Comparison of ENCODE assay signal across 9 cellular contexts in the genomic region with DNA sequence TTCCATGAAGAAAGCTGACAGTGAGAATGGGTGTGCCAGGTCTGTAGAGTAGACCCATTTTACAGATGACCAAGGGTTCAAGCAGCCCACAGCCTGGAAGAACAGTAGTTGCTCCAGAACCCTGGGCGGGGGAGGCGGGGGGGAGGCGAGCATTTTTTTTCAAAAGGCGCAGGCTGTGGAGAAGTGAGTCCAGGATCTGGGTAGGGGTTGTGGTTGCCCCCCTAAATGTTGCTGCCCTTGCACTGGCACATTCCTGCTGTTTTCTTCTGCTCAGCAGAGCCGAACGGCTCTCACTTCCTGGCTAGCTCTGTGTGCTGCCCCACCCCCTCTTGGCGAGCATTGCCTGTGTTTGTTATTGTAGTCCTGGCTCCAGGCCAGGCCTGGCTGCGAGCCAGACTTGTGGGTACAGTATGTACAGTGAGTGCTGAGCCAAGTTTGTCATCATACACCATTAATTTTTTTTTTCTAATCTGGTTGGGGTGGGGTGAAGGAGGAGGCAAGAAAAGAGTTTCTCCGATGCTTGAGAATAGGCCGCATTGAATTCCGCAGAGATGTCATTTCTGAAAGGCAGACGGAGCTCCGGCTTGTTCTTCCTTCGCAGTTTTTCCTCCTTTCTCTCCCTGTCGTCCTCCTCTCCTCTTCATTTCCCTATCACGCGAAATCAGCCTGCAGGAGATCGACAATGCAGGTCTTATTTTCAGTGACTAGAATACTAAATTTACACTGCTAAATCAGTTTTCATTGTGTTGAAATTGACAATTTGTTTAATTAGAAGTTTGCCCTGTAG.
DNase-seq lines count a peak whose midpoint lies in the region; ATAC-seq, FAIRE-seq and TF ChIP-seq lines count a peak whose summit lies in the region.
"Had no signal": no experiment of that assay in that cellular context is flagged by ENCODE, and none has a peak within 500 bp of the region (broad histone marks: within the 10 kb centered on the region; RNA-seq: fewer than 3 reads in every experiment).

No MANE protein-coding gene starts in this region.

- no peak for TF ChIP-seq EP300 in A549 (IDR thresholded peaks at IDR 0.05)

- H3K9me3 Mint-ChIP-seq in nephron progenitor cell: no peaks in the 10 kb centered on the region

- DNase-seq in A549 (ENCODE audit: low read depth in 1 of 2, low spot score in 1 of 2) (peak; percentile 18 to 66), LNCaP clone FGC (ENCODE audit: low read depth) (peak; percentile 97), RKO (ENCODE audit: low spot score) (peak; percentile 85), fibroblast of peridontal ligament (ENCODE audit: extremely low read depth) (peak; percentile 79), nephron progenitor cell (peak; percentile 63)
- DNase-seq in activated T-helper 9 cell treated with anti-CD3 and anti-CD28 coated beads, Interleukin-2, amount 50 U/mL, for 16 hours (ENCODE audit: low read depth): peak; percentile 89
- DNase-seq in stimulated activated naive CD4-positive, alpha-beta T cell (lab: John Stamatoyannopoulos, UW): peak; percentile 92 to 99 (median 96)

- TF ChIP-seq CTCF in A549 (IDR thresholded peaks at IDR 0.05) (no peak), LNCaP clone FGC (IDR thresholded peaks at IDR 0.05; ENCODE audit: control insufficient read depth, extremely low read depth, insufficient read depth) (no peak), nephron progenitor cell (IDR thresholded peaks at IDR 0.05) (no peak)

- POLR2A ChIA-PET in A549 (lab: Yijun Ruan, JAX): no interaction called here

- H3K4me3 Mint-ChIP-seq in nephron progenitor cell: peak overlapping the region; percentile 63

- no peaks in the 10 kb centered on the region for H3K9me3 ChIP-seq in A549

- peak overlapping the region in 1 of 2 experiments; percentile 83; a peak in 1 of 6 replicates for H3K27ac ChIP-seq in A549

- TF ChIP-seq RAD21 in A549 (conservative IDR thresholded peaks at IDR 0.05 in 1 of 2, IDR thresholded peaks at IDR 0.05 in 1 of 2): no peak

- peak overlapping the region; percentile 92 for H3K27ac Mint-ChIP-seq in nephron progenitor cell

- H3K4me1 ChIP-seq in A549: peaks cover 25% of the 10 kb centered on the region

- H3K4me2 ChIP-seq in A549: peak overlapping the region; percentile 69

- FAIRE-seq in A549 (lab: Jason Lieb, UNC): no peak
- FAIRE-seq: G401.6 had no signal

- peaks cover 5% of the 10 kb centered on the region for H3K36me3 Mint-ChIP-seq in nephron progenitor cell (ENCODE audit: low read depth)

- H3K27me3 Mint-ChIP-seq in nephron progenitor cell (ENCODE audit: low read depth, poor library complexity): peaks cover 9% of the 10 kb centered on the region

- peaks cover 76% of the 10 kb centered on the region for H3K4me1 Mint-ChIP-seq in nephron progenitor cell

- ATAC-seq in A549 (peak; percentile 48 to 77; a peak in 4 of 6 replicates), GM19468 (IDR thresholded peaks at IDR 0.05; ENCODE audit: extremely low read depth, unreplicated experiment) (peak; percentile 65)

- no peak for TF ChIP-seq POLR2A in A549 (IDR thresholded peaks at IDR 0.05; ENCODE audit: low read length)

- H3K4me3 ChIP-seq in A549 (no peak overlapping the region; the same call in 2 of the 3 replicates), LNCaP clone FGC (ENCODE audit: low read depth, low read length) (peak overlapping the region; percentile 31)

- CTCF ChIA-PET in A549 (lab: Yijun Ruan, JAX): interaction anchor here (2.4 kb wide), 1 partner anchor 102 kb away, joined by 9 read pairs; no protein-coding TSS in a partner anchor

- 36% methylated on average over 17 of the region's 18 CpGs for WGBS in A549 (ENCODE audit: missing lambda C conversion rate)

TF ChIP-seq in A549, 52 proteins besides CTCF, POLR2A, EP300 and RAD21:
- TF ChIP-seq HDAC2 (IDR thresholded peaks at IDR 0.05) (no peak), RFX5 (IDR thresholded peaks at IDR 0.05) (no peak), JUNB (IDR thresholded peaks at IDR 0.05) (no peak), CHD4 (IDR thresholded peaks at IDR 0.05; ENCODE audit: borderline replicate concordance) (no peak), TFCP2L1 (CRISPR knock-in tag; IDR thresholded peaks at IDR 0.05) (no peak), NR3C1 (IDR thresholded peaks at IDR 0.05) (no peak), POLR2AphosphoS2 (conservative IDR thresholded peaks at IDR 0.05; ENCODE audit: low read length) (no peak)
- TF ChIP-seq, protein P1, sequence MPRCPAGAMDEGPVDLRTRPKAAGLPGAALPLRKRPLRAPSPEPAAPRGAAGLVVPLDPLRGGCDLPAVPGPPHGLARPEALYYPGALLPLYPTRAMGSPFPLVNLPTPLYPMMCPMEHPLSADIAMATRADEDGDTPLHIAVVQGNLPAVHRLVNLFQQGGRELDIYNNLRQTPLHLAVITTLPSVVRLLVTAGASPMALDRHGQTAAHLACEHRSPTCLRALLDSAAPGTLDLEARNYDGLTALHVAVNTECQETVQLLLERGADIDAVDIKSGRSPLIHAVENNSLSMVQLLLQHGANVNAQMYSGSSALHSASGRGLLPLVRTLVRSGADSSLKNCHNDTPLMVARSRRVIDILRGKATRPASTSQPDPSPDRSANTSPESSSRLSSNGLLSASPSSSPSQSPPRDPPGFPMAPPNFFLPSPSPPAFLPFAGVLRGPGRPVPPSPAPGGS (IDR thresholded peaks at IDR 0.05): no peak
- TF ChIP-seq, protein P2, sequence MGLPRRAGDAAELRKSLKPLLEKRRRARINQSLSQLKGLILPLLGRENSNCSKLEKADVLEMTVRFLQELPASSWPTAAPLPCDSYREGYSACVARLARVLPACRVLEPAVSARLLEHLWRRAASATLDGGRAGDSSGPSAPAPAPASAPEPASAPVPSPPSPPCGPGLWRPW (IDR thresholded peaks at IDR 0.05): no peak

Comparison
In these comparisons a context has a peak if more than half of its experiments do, and no peak if none do; other contexts are left out.
1. DNase-seq: peak in every context shown above with its lines; median percentile 97 in LNCaP clone FGC; 96 in stimulated activated naive CD4-positive, alpha-beta T cell; 89 in activated T-helper 9 cell treated with anti-CD3 and anti-CD28 coated beads, Interleukin-2, amount 50 U/mL, for 16 hours; 85 in RKO; 79 in fibroblast of peridontal ligament; 63 in nephron progenitor cell; 42 in A549.